ENCODE assay signal across 1 cellular context in genomic region chr1:183471748-183472487, GRCh38.
TF ChIP-seq lines count a peak whose summit lies in the region.

No MANE protein-coding gene starts in this region.

TF ChIP-seq in K562, 482 proteins besides CTCF, POLR2A, EP300 and RAD21 (continued from another document and continues in another):
- TF ChIP-seq, protein P1, sequence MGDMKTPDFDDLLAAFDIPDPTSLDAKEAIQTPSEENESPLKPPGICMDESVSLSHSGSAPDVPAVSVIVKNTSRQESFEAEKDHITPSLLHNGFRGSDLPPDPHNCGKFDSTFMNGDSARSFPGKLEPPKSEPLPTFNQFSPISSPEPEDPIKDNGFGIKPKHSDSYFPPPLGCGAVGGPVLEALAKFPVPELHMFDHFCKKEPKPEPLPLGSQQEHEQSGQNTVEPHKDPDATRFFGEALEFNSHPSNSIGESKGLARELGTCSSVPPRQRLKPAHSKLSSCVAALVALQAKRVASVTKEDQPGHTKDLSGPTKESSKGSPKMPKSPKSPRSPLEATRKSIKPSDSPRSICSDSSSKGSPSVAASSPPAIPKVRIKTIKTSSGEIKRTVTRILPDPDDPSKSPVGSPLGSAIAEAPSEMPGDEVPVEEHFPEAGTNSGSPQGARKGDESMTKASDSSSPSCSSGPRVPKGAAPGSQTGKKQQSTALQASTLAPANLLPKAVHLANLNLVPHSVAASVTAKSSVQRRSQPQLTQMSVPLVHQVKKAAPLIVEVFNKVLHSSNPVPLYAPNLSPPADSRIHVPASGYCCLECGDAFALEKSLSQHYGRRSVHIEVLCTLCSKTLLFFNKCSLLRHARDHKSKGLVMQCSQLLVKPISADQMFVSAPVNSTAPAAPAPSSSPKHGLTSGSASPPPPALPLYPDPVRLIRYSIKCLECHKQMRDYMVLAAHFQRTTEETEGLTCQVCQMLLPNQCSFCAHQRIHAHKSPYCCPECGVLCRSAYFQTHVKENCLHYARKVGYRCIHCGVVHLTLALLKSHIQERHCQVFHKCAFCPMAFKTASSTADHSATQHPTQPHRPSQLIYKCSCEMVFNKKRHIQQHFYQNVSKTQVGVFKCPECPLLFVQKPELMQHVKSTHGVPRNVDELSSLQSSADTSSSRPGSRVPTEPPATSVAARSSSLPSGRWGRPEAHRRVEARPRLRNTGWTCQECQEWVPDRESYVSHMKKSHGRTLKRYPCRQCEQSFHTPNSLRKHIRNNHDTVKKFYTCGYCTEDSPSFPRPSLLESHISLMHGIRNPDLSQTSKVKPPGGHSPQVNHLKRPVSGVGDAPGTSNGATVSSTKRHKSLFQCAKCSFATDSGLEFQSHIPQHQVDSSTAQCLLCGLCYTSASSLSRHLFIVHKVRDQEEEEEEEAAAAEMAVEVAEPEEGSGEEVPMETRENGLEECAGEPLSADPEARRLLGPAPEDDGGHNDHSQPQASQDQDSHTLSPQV (IDR thresholded peaks at IDR 0.05), result no peak
- peak; percentile 95 for TF ChIP-seq ARHGAP35 (IDR thresholded peaks at IDR 0.05; ENCODE audit: partially characterized antibody)
- TF ChIP-seq CREBBP (IDR thresholded peaks at IDR 0.05; ENCODE audit: low read depth, low read length), result no peak
- TF ChIP-seq ZNF134 (CRISPR knock-in tag; conservative IDR thresholded peaks at IDR 0.05), result 0 out of 2 replicates have a peak, but pooled peaks have one; percentile 24
- TF ChIP-seq, protein P2, sequence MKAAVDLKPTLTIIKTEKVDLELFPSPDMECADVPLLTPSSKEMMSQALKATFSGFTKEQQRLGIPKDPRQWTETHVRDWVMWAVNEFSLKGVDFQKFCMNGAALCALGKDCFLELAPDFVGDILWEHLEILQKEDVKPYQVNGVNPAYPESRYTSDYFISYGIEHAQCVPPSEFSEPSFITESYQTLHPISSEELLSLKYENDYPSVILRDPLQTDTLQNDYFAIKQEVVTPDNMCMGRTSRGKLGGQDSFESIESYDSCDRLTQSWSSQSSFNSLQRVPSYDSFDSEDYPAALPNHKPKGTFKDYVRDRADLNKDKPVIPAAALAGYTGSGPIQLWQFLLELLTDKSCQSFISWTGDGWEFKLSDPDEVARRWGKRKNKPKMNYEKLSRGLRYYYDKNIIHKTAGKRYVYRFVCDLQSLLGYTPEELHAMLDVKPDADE (conservative IDR thresholded peaks at IDR 0.05; ENCODE audit: control insufficient read depth, low read depth, low read length), result peak; percentile 60; the same call in 1 of the 2 replicates
- peak; percentile 59; the same call in 1 of the 2 replicates for TF ChIP-seq MIER1 (IDR thresholded peaks at IDR 0.05; ENCODE audit: low read depth)
- TF ChIP-seq ZNF3 (CRISPR knock-in tag; IDR thresholded peaks at IDR 0.05), result no peak
- TF ChIP-seq NELFE (IDR thresholded peaks at IDR 0.05; ENCODE audit: insufficient read depth, insufficient read length), result no peak
- TF ChIP-seq, protein P3, sequence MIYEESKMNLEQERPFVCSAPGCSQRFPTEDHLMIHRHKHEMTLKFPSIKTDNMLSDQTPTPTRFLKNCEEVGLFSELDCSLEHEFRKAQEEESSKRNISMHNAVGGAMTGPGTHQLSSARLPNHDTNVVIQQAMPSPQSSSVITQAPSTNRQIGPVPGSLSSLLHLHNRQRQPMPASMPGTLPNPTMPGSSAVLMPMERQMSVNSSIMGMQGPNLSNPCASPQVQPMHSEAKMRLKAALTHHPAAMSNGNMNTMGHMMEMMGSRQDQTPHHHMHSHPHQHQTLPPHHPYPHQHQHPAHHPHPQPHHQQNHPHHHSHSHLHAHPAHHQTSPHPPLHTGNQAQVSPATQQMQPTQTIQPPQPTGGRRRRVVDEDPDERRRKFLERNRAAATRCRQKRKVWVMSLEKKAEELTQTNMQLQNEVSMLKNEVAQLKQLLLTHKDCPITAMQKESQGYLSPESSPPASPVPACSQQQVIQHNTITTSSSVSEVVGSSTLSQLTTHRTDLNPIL (CRISPR knock-in tag; IDR thresholded peaks at IDR 0.05), result no peak
- peak; percentile 83 for TF ChIP-seq FOXJ3 (CRISPR knock-in tag; IDR thresholded peaks at IDR 0.05)
- no peak for TF ChIP-seq ZNF778 (CRISPR knock-in tag; IDR thresholded peaks at IDR 0.05)
- no peak; the same call in 1 of the 2 replicates for TF ChIP-seq ZNF431 (CRISPR knock-in tag; IDR thresholded peaks at IDR 0.05)
- peak; percentile 77 for TF ChIP-seq BCOR (IDR thresholded peaks at IDR 0.05)
- TF ChIP-seq THRA (IDR thresholded peaks at IDR 0.05), result no peak
- TF ChIP-seq, protein P4, sequence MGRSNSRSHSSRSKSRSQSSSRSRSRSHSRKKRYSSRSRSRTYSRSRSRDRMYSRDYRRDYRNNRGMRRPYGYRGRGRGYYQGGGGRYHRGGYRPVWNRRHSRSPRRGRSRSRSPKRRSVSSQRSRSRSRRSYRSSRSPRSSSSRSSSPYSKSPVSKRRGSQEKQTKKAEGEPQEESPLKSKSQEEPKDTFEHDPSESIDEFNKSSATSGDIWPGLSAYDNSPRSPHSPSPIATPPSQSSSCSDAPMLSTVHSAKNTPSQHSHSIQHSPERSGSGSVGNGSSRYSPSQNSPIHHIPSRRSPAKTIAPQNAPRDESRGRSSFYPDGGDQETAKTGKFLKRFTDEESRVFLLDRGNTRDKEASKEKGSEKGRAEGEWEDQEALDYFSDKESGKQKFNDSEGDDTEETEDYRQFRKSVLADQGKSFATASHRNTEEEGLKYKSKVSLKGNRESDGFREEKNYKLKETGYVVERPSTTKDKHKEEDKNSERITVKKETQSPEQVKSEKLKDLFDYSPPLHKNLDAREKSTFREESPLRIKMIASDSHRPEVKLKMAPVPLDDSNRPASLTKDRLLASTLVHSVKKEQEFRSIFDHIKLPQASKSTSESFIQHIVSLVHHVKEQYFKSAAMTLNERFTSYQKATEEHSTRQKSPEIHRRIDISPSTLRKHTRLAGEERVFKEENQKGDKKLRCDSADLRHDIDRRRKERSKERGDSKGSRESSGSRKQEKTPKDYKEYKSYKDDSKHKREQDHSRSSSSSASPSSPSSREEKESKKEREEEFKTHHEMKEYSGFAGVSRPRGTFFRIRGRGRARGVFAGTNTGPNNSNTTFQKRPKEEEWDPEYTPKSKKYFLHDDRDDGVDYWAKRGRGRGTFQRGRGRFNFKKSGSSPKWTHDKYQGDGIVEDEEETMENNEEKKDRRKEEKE (IDR thresholded peaks at IDR 0.05; ENCODE audit: borderline replicate concordance in 1 of 2, control insufficient read depth in 1 of 2, low read depth in 2 of 2, low read length in 1 of 2), result peak in 1 of 2 experiments; percentile 97; a peak in 2 of 4 replicates
- TF ChIP-seq HLTF (IDR thresholded peaks at IDR 0.05), result peak; percentile 99
- TF ChIP-seq, protein P5, sequence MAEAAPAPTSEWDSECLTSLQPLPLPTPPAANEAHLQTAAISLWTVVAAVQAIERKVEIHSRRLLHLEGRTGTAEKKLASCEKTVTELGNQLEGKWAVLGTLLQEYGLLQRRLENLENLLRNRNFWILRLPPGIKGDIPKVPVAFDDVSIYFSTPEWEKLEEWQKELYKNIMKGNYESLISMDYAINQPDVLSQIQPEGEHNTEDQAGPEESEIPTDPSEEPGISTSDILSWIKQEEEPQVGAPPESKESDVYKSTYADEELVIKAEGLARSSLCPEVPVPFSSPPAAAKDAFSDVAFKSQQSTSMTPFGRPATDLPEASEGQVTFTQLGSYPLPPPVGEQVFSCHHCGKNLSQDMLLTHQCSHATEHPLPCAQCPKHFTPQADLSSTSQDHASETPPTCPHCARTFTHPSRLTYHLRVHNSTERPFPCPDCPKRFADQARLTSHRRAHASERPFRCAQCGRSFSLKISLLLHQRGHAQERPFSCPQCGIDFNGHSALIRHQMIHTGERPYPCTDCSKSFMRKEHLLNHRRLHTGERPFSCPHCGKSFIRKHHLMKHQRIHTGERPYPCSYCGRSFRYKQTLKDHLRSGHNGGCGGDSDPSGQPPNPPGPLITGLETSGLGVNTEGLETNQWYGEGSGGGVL (CRISPR knock-in tag; IDR thresholded peaks at IDR 0.05), result no peak
- TF ChIP-seq GTF2F1 (IDR thresholded peaks at IDR 0.05; ENCODE audit: low read depth, low read length), result peak; percentile 80
- TF ChIP-seq SLC30A9 (CRISPR knock-in tag; IDR thresholded peaks at IDR 0.05), result no peak
- TF ChIP-seq SUPT5H (IDR thresholded peaks at IDR 0.05), result peak; percentile 32
- TF ChIP-seq TAF1 (IDR thresholded peaks at IDR 0.05; ENCODE audit: control insufficient read depth, extremely low read depth, insufficient read depth, low read length, severe bottlenecking), result peak; percentile 81
- no peak for TF ChIP-seq ZNF133 (CRISPR knock-in tag; IDR thresholded peaks at IDR 0.05)
- TF ChIP-seq RBM25 (IDR thresholded peaks at IDR 0.05; ENCODE audit: low read depth, low read length, severe bottlenecking), result peak; percentile 60
- TF ChIP-seq MCM2 (IDR thresholded peaks at IDR 0.05; ENCODE audit: low read depth), result no peak
- TF ChIP-seq ZFP30 (CRISPR knock-in tag; IDR thresholded peaks at IDR 0.05; ENCODE audit: borderline replicate concordance), result no peak
- peak in 1 of 2 experiments; percentile 100; a peak in 3 of 4 replicates for TF ChIP-seq TRIM24 (IDR thresholded peaks at IDR 0.05)
- TF ChIP-seq ZNF324 (CRISPR knock-in tag; IDR thresholded peaks at IDR 0.05), result 0 out of 2 replicates have a peak, but pooled peaks have one; percentile 23
- no peak for TF ChIP-seq POLR2H (tag; IDR thresholded peaks at IDR 0.05; ENCODE audit: low read depth)
- peak; percentile 55 to 73 for TF ChIP-seq SIX5 (IDR thresholded peaks at IDR 0.05; ENCODE audit: borderline replicate concordance in 1 of 2, insufficient read depth in 1 of 2, low read depth in 1 of 2, low read length in 2 of 2)
- TF ChIP-seq SREBF1 (IDR thresholded peaks at IDR 0.05; ENCODE audit: borderline replicate concordance, low read depth, low read length), result no peak
- peak; percentile 54; the same call in 1 of the 2 replicates for TF ChIP-seq STAT5A (IDR thresholded peaks at IDR 0.05; ENCODE audit: borderline replicate concordance, low read length)
- TF ChIP-seq ZNF639 (CRISPR knock-in tag; conservative IDR thresholded peaks at IDR 0.05 in 1 of 2, IDR thresholded peaks at IDR 0.05 in 1 of 2), result peak in 1 of 2 experiments; percentile 91; a peak in 2 of 4 replicates
- TF ChIP-seq, protein P6, sequence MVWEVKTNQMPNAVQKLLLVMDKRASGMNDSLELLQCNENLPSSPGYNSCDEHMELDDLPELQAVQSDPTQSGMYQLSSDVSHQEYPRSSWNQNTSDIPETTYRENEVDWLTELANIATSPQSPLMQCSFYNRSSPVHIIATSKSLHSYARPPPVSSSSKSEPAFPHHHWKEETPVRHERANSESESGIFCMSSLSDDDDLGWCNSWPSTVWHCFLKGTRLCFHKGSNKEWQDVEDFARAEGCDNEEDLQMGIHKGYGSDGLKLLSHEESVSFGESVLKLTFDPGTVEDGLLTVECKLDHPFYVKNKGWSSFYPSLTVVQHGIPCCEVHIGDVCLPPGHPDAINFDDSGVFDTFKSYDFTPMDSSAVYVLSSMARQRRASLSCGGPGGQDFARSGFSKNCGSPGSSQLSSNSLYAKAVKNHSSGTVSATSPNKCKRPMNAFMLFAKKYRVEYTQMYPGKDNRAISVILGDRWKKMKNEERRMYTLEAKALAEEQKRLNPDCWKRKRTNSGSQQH (CRISPR knock-in tag; IDR thresholded peaks at IDR 0.05), result peak; percentile 96
- peak; percentile 93 for TF ChIP-seq NFRKB (IDR thresholded peaks at IDR 0.05; ENCODE audit: low read depth)
- peak; percentile 81; the same call in 1 of the 2 replicates for TF ChIP-seq GATAD2A (IDR thresholded peaks at IDR 0.05)
- no peak for TF ChIP-seq SMARCE1 (IDR thresholded peaks at IDR 0.05)
- peak; percentile 97 for TF ChIP-seq THRB (CRISPR knock-in tag; conservative IDR thresholded peaks at IDR 0.05)
- TF ChIP-seq SMARCA5 (IDR thresholded peaks at IDR 0.05), result no peak
- TF ChIP-seq MTA2 (IDR thresholded peaks at IDR 0.05; ENCODE audit: low read depth), result peak; percentile 18; the same call in 1 of the 2 replicates
- peak; percentile 100 for TF ChIP-seq GABPA (tag; conservative IDR thresholded peaks at IDR 0.05; ENCODE audit: low read depth)
- peak in 1 of 2 experiments; percentile 88; a peak in 3 of 4 replicates for TF ChIP-seq TBL1XR1 (IDR thresholded peaks at IDR 0.05; ENCODE audit: low read length in 2 of 2)
- peak; percentile 67 for TF ChIP-seq ZNF384 (IDR thresholded peaks at IDR 0.05; ENCODE audit: low read depth, low read length)
- no peak for TF ChIP-seq SMC3 (conservative IDR thresholded peaks at IDR 0.05; ENCODE audit: insufficient read depth, low read depth, low read length)
- peak; percentile 94; the same call in 1 of the 2 replicates for TF ChIP-seq ARID3B (CRISPR knock-in tag; IDR thresholded peaks at IDR 0.05; ENCODE audit: borderline replicate concordance)
